Comparison of ENCODE assay signal across 22 cellular contexts in genomic region chr3:99666201-99666600, GRCh38. TPM values are rescaled to one million over a fixed set of nuclear protein-coding genes. Genes with fewer than 3 reads are reported as not detected.
DNase-seq lines count a peak whose midpoint lies in the region; ATAC-seq, FAIRE-seq and TF ChIP-seq lines count a peak whose summit lies in the region.
"Had no signal": no experiment of that assay in that cellular context is flagged by ENCODE, and none has a peak within 500 bp of the region (broad histone marks: within the 10 kb centered on the region; RNA-seq: fewer than 3 reads in every experiment).

No MANE protein-coding gene starts in this region.

- ATAC-seq in HG03521 (IDR thresholded peaks at IDR 0.05; ENCODE audit: unreplicated experiment) (no peak), GM21528 (IDR thresholded peaks at IDR 0.05; ENCODE audit: low FRiP score, unreplicated experiment) (no peak), GM18498 (IDR thresholded peaks at IDR 0.05; ENCODE audit: unreplicated experiment) (no peak)
- ATAC-seq in activated CD4-positive, alpha-beta T cell treated with anti-CD3 and anti-CD28 coated beads for 36 hours, result no peak
- ATAC-seq: HCT116; stimulated activated naive CD8-positive, alpha-beta T cell treated with anti-CD3 and anti-CD28 coated beads, Interleukin-15, amount 100 ng/mL, for 72 hours had no signal

- H3K9me3 Mint-ChIP-seq in osteocyte (ENCODE audit: unreplicated experiment), result no peaks in the 10 kb centered on the region
- no peaks in the 10 kb centered on the region for H3K9me3 Mint-ChIP-seq in activated CD4-positive, alpha-beta T cell treated with anti-CD3 and anti-CD28 coated beads for 36 hours (ENCODE audit: low read depth)
- H3K9me3 Mint-ChIP-seq: activated naive CD8-positive, alpha-beta T cell treated with anti-CD3 and anti-CD28 coated beads, Interleukin-2, amount 10 ng/mL, durations not matched to agents 7 days and 5 days; stimulated activated naive CD8-positive, alpha-beta T cell treated with anti-CD3 and anti-CD28 coated beads, Interleukin-15, amount 100 ng/mL, for 72 hours had no signal

- intact Hi-C loops in activated CD4-positive, alpha-beta T cell treated with anti-CD3 and anti-CD28 coated beads for 36 hours (cut with DNase I, micrococcal nuclease), result no loop called here

- DNase-seq in H54 (ENCODE audit: insufficient read length, low spot score), result no peak
- peak; percentile 49 for DNase-seq in RPMI7951 (ENCODE audit: low read depth)
- peak; percentile 65 for DNase-seq in fibroblast of mammary gland (ENCODE audit: low read depth)
- DNase-seq in osteocyte (ENCODE audit: extremely low spot score, unreplicated experiment), result no peak
- no peak for DNase-seq in activated CD4-positive, alpha-beta T cell treated with anti-CD3 and anti-CD28 coated beads for 36 hours
- DNase-seq: activated CD4-positive, alpha-beta T cell treated with anti-CD3 and anti-CD28 coated beads, Interleukin-2, amount 50 U/mL, for 1 hour; activated naive CD8-positive, alpha-beta T cell treated with anti-CD3 and anti-CD28 coated beads, Interleukin-2, amount 10 ng/mL, durations not matched to agents 7 days and 5 days; Caco-2; heart left ventricle; KBM-7; kidney; NCI-H146; stimulated activated naive CD8-positive, alpha-beta T cell treated with anti-CD3 and anti-CD28 coated beads, Interleukin-15, amount 100 ng/mL, for 72 hours; T1000 had no signal

- FAIRE-seq in H54 (lab: Jason Lieb, UNC), result peak; percentile 60
- FAIRE-seq: G401.6, GM12892, kidney had no signal

- peaks cover 90% of the 10 kb centered on the region for H3K4me1 Mint-ChIP-seq in osteocyte (ENCODE audit: unreplicated experiment)
- no peaks in the 10 kb centered on the region for H3K4me1 Mint-ChIP-seq in activated CD4-positive, alpha-beta T cell treated with anti-CD3 and anti-CD28 coated beads for 36 hours
- H3K4me1 Mint-ChIP-seq: stimulated activated naive CD8-positive, alpha-beta T cell treated with anti-CD3 and anti-CD28 coated beads, Interleukin-15, amount 100 ng/mL, for 72 hours had no signal

- TF ChIP-seq POLR2A in H54 (IDR thresholded peaks at IDR 0.05; ENCODE audit: low read depth, low read length), result no peak

- CTCF ChIA-PET in activated CD4-positive, alpha-beta T cell treated with anti-CD3 and anti-CD28 coated beads for 36 hours (lab: Charles Lee), result no interaction called here

- TF ChIP-seq CTCF in fibroblast of mammary gland (conservative IDR thresholded peaks at IDR 0.05; ENCODE audit: control insufficient read depth, insufficient read depth, low read depth, low read length) (no peak), osteocyte (IDR thresholded peaks at IDR 0.05) (no peak)

- peaks cover 76% of the 10 kb centered on the region for H3K36me3 Mint-ChIP-seq in osteocyte (ENCODE audit: unreplicated experiment)
- H3K36me3 Mint-ChIP-seq in activated CD4-positive, alpha-beta T cell treated with anti-CD3 and anti-CD28 coated beads for 36 hours (ENCODE audit: low read depth), result no peaks in the 10 kb centered on the region
- H3K36me3 Mint-ChIP-seq: activated naive CD8-positive, alpha-beta T cell treated with anti-CD3 and anti-CD28 coated beads, Interleukin-2, amount 10 ng/mL, durations not matched to agents 7 days and 5 days had no signal

- no peaks in the 10 kb centered on the region for H3K27me3 Mint-ChIP-seq in osteocyte (ENCODE audit: unreplicated experiment)
- peaks cover 5% of the 10 kb centered on the region for H3K27me3 Mint-ChIP-seq in activated CD4-positive, alpha-beta T cell treated with anti-CD3 and anti-CD28 coated beads for 36 hours
- H3K27me3 Mint-ChIP-seq: stimulated activated naive CD8-positive, alpha-beta T cell treated with anti-CD3 and anti-CD28 coated beads, Interleukin-15, amount 100 ng/mL, for 72 hours had no signal

- H3K4me3 Mint-ChIP-seq in osteocyte (ENCODE audit: unreplicated experiment), result peak overlapping the region; percentile 16
- H3K4me3 Mint-ChIP-seq in activated CD4-positive, alpha-beta T cell treated with anti-CD3 and anti-CD28 coated beads for 36 hours, result no peak overlapping the region
- H3K4me3 Mint-ChIP-seq: activated naive CD8-positive, alpha-beta T cell treated with anti-CD3 and anti-CD28 coated beads, Interleukin-2, amount 10 ng/mL, durations not matched to agents 7 days and 5 days; stimulated activated naive CD8-positive, alpha-beta T cell treated with anti-CD3 and anti-CD28 coated beads, Interleukin-15, amount 100 ng/mL, for 72 hours had no signal

- no peak overlapping the region for H3K4me3 ChIP-seq in fibroblast of mammary gland (ENCODE audit: control insufficient read depth, low read depth, low read length)
- H3K4me3 ChIP-seq: heart left ventricle, vagina had no signal

- POLR2A ChIA-PET in activated CD4-positive, alpha-beta T cell treated with anti-CD3 and anti-CD28 coated beads for 36 hours (lab: Charles Lee), result no interaction called here

- peak overlapping the region; percentile 86 for H3K27ac Mint-ChIP-seq in osteocyte (ENCODE audit: unreplicated experiment)
- no peak overlapping the region for H3K27ac Mint-ChIP-seq in activated CD4-positive, alpha-beta T cell treated with anti-CD3 and anti-CD28 coated beads for 36 hours
- H3K27ac Mint-ChIP-seq: activated naive CD8-positive, alpha-beta T cell treated with anti-CD3 and anti-CD28 coated beads, Interleukin-2, amount 10 ng/mL, durations not matched to agents 7 days and 5 days; stimulated activated naive CD8-positive, alpha-beta T cell treated with anti-CD3 and anti-CD28 coated beads, Interleukin-15, amount 100 ng/mL, for 72 hours had no signal

RNA-seq across cellular contexts. Expression of gene COL8A1, which starts 27.8 kb away (rescaled TPM):
- total RNA-seq in RPMI7951 (2014; rRNA removed; shearing (Covaris generic)), result 22.5 and 25.1 TPM in 2 replicates
- total RNA-seq in osteocyte, result 3,389 and 3,403 TPM in 2 replicates
- total RNA-seq in activated CD4-positive, alpha-beta T cell treated with anti-CD3 and anti-CD28 coated beads for 36 hours, result not detected
- total RNA-seq: activated naive CD8-positive, alpha-beta T cell treated with anti-CD3 and anti-CD28 coated beads, Interleukin-2, amount 10 ng/mL, durations not matched to agents 7 days and 5 days; Caco-2; SK-MEL-5 had no signal

Comparison
In these comparisons a context has a peak if more than half of its experiments do, and no peak if none do; other contexts are left out.
1. DNase-seq: peak in RPMI7951 (single experiment) and fibroblast of mammary gland (single experiment); none in H54 (single experiment), osteocyte (single experiment) and activated CD4-positive, alpha-beta T cell treated with anti-CD3 and anti-CD28 coated beads for 36 hours (single experiment).
2. RNA of gene COL8A1, which starts 27.8 kb away (total RNA-seq): 3,389 to 3,403 TPM in osteocyte; 22.5 to 25.1 TPM in RPMI7951 and not detected in activated CD4-positive, alpha-beta T cell treated with anti-CD3 and anti-CD28 coated beads for 36 hours; every median in the first group is over 100 times any median in the second.